In genomic region chr13:25181597-25181996, GRCh38 we compare ENCODE assay signal across 12 cellular contexts. TPM values are rescaled to one million over a fixed set of nuclear protein-coding genes. Genes with fewer than 3 reads are reported as not detected.
DNase-seq lines count a peak whose midpoint lies in the region; ATAC-seq and TF ChIP-seq lines count a peak whose summit lies in the region.
"Had no signal": no experiment of that assay in that cellular context is flagged by ENCODE, and none has a peak within 500 bp of the region (broad histone marks: within the 10 kb centered on the region; RNA-seq: fewer than 3 reads in every experiment).

No MANE protein-coding gene starts in this region.

- TF ChIP-seq CTCF in GM12864 (IDR thresholded peaks at IDR 0.05; ENCODE audit: low read depth, low read length, missing control alignments) (no peak), WERI-Rb-1 (IDR thresholded peaks at IDR 0.05; ENCODE audit: low read depth, low read length) (no peak), right atrium auricular region (IDR thresholded peaks at IDR 0.05) (no peak), breast epithelium (IDR thresholded peaks at IDR 0.05) (no peak)

- H3K4me3 ChIP-seq in GM12864 (ENCODE audit: low read depth, low read length) (peak overlapping the region; percentile 20; the same call in 1 of the 2 replicates), WERI-Rb-1 (ENCODE audit: low read depth, low read length) (peak overlapping the region; percentile 56), right atrium auricular region (no peak overlapping the region), breast epithelium (no peak overlapping the region)
- H3K4me3 ChIP-seq: uterus had no signal

- H3K27ac ChIP-seq in WERI-Rb-1: peak overlapping the region; percentile 95
- H3K27ac ChIP-seq in right atrium auricular region: no peak overlapping the region
- H3K27ac ChIP-seq in breast epithelium: no peak overlapping the region
- H3K27ac ChIP-seq: uterus had no signal

- peaks cover 12% of the 10 kb centered on the region for H3K36me3 ChIP-seq in WERI-Rb-1
- no peaks in the 10 kb centered on the region for H3K36me3 ChIP-seq in right atrium auricular region
- no peaks in the 10 kb centered on the region for H3K36me3 ChIP-seq in breast epithelium
- H3K36me3 ChIP-seq: uterus had no signal

- DNase-seq in GM12864 (ENCODE audit: low read depth) (no peak), WERI-Rb-1 (peak; percentile 56), ureter (ENCODE audit: low spot score) (no peak), right atrium auricular region (ENCODE audit: low spot score) (no peak), breast epithelium (ENCODE audit: low spot score in 2 of 2) (no peak), hippocampal formation (lab: John Stamatoyannopoulos, UW) (no peak)
- DNase-seq: activated T-cell treated with anti-CD3 and anti-CD28 coated beads, Interleukin-2, amount 50 U/mL, for 48 hours; foreskin fibroblast; NCI-H1436; uterus had no signal

- H3K9me3 ChIP-seq in WERI-Rb-1 (ENCODE audit: severe bottlenecking) (no peaks in the 10 kb centered on the region), right atrium auricular region (peaks cover 0 to 12% of the 10 kb centered on the region in 2 donors), breast epithelium (no peaks in the 10 kb centered on the region)
- H3K9me3 ChIP-seq: uterus had no signal

- intact Hi-C loops in breast epithelium (cut with DNase I; ENCODE audit: low total_unique reads): no loop called here

- no peak for TF ChIP-seq POLR2A in breast epithelium (IDR thresholded peaks at IDR 0.05)

- H3K27me3 ChIP-seq in WERI-Rb-1 (ENCODE audit: insufficient read depth, low read depth, severe bottlenecking): no peaks in the 10 kb centered on the region
- H3K27me3 ChIP-seq in right atrium auricular region: no peaks in the 10 kb centered on the region
- peaks cover 0 to 11% of the 10 kb centered on the region in 2 donors for H3K27me3 ChIP-seq in breast epithelium
- H3K27me3 ChIP-seq: uterus had no signal

- no peaks in the 10 kb centered on the region for H3K4me1 ChIP-seq in right atrium auricular region
- no peaks in the 10 kb centered on the region for H3K4me1 ChIP-seq in breast epithelium
- H3K4me1 ChIP-seq: uterus had no signal

- peak; percentile 2 for ATAC-seq in GM19468 (IDR thresholded peaks at IDR 0.05; ENCODE audit: extremely low read depth, unreplicated experiment)
- peak; percentile 16 for ATAC-seq in HG02973 (IDR thresholded peaks at IDR 0.05; ENCODE audit: unreplicated experiment)

RNA-seq across cellular contexts. Expression of gene AMER2, which starts 9.5 kb away (rescaled TPM):
- total RNA-seq in ureter: not detected
- not detected for total RNA-seq in right atrium auricular region
- total RNA-seq in breast epithelium: 1 to 10 TPM in 1 of 3 donors, not detected in 2; 9.1 TPM

Comparison
In these comparisons a context has a peak if more than half of its experiments do, and no peak if none do; other contexts are left out.
1. H3K4me3 ChIP-seq: peak in GM12864 (single experiment) and WERI-Rb-1 (single experiment); none in right atrium auricular region (0 of 2) and breast epithelium (0 of 3).